Comparison of ENCODE assay signal across 11 cellular contexts in genomic region chr12:78002878-78003277, GRCh38.
DNase-seq lines count a peak whose midpoint lies in the region; ATAC-seq and TF ChIP-seq lines count a peak whose summit lies in the region.
"Had no signal": no experiment of that assay in that cellular context is flagged by ENCODE, and none has a peak within 500 bp of the region (broad histone marks: within the 10 kb centered on the region; RNA-seq: fewer than 3 reads in every experiment).

No MANE protein-coding gene starts in this region.

- DNase-seq in COLO829 (ENCODE audit: low spot score) (peak; percentile 8), HL-60 (ENCODE audit: low read depth in 1 of 2, low spot score in 1 of 2) (peak in 1 of 2 experiments; percentile 42), NCI-H774 (lab: John Stamatoyannopoulos, UW) (peak; percentile 15), dorsolateral prefrontal cortex (no peak), NCI-H2107 treated with DMSO at 0.1 percent for 48 hours (lab: John Stamatoyannopoulos, UW; ENCODE audit: unreplicated experiment) (no peak), psoas muscle (no peak)
- DNase-seq in activated CD4-positive, alpha-beta T cell treated with anti-CD3 and anti-CD28 coated beads for 4 hours = no peak
- DNase-seq in effector memory CD8-positive, alpha-beta T cell = no peak
- DNase-seq: erythroblast, NCI-H2029 treated with DMSO at 0.1 percent for 48 hours had no signal

- no peak overlapping the region for H3K4me3 Mint-ChIP-seq in effector memory CD8-positive, alpha-beta T cell

- no peaks in the 10 kb centered on the region for H3K36me3 ChIP-seq in psoas muscle (ENCODE audit: insufficient read depth in 1 of 2, low read depth in 1 of 2)
- H3K36me3 ChIP-seq: right atrium auricular region had no signal

- intact Hi-C loops in dorsolateral prefrontal cortex (cut with DNase I) = loop anchor here (2.0 to 10.0 kb wide), 3 partner anchors 82 to 119 kb away; no protein-coding TSS in a partner anchor
- intact Hi-C loops in psoas muscle (cut with DNase I) = no loop called here

- peaks cover 0 to 2% of the 10 kb centered on the region in 2 donors for H3K9me3 Mint-ChIP-seq in effector memory CD8-positive, alpha-beta T cell

- H3K27me3 Mint-ChIP-seq in effector memory CD8-positive, alpha-beta T cell = no peaks in the 10 kb centered on the region

- no peaks in the 10 kb centered on the region for H3K9me3 ChIP-seq in psoas muscle
- H3K9me3 ChIP-seq: right atrium auricular region had no signal

- no peaks in the 10 kb centered on the region for H3K27me3 ChIP-seq in HL-60 (ENCODE audit: insufficient read depth, poor library complexity, severe bottlenecking)
- no peaks in the 10 kb centered on the region for H3K27me3 ChIP-seq in dorsolateral prefrontal cortex
- H3K27me3 ChIP-seq in psoas muscle (ENCODE audit: insufficient read depth in 3 of 3, low read length in 2 of 3) = no peaks in the 10 kb centered on the region
- H3K27me3 ChIP-seq: right atrium auricular region had no signal

- TF ChIP-seq CTCF in HL-60 (IDR thresholded peaks at IDR 0.05; ENCODE audit: insufficient read depth, low read length) (peak; percentile 20), dorsolateral prefrontal cortex (IDR thresholded peaks at IDR 0.05 in 54 of 56, conservative IDR thresholded peaks at IDR 0.05 in 2 of 56; ENCODE audit: low read depth in 1 of 56, partially characterized antibody in 56 of 56) (peak in 32 of 56 donors; percentile 10 to 55 (median 38)), psoas muscle (IDR thresholded peaks at IDR 0.05) (no peak)

- H3K27ac Mint-ChIP-seq in effector memory CD8-positive, alpha-beta T cell = no peak overlapping the region

- no peaks in the 10 kb centered on the region for H3K4me1 ChIP-seq in psoas muscle
- H3K4me1 ChIP-seq: right atrium auricular region had no signal

- WGBS in psoas muscle, 3 donors = 57 to 69% (median 58%) methylated on average over 1 of the region's 1 CpG

- no peak for ATAC-seq in psoas muscle
- ATAC-seq in effector memory CD8-positive, alpha-beta T cell (replicated peaks) = no peak

- peak overlapping the region; percentile 68 for H3K27ac ChIP-seq in HL-60 (replicated peaks)
- no peak overlapping the region for H3K27ac ChIP-seq in dorsolateral prefrontal cortex
- H3K27ac ChIP-seq in psoas muscle = no peak overlapping the region
- H3K27ac ChIP-seq: right atrium auricular region had no signal

- H3K4me3 ChIP-seq in HL-60 (replicated peaks; ENCODE audit: insufficient read depth, low read length) = no peak overlapping the region
- H3K4me3 ChIP-seq in dorsolateral prefrontal cortex = no peak overlapping the region
- H3K4me3 ChIP-seq in psoas muscle = no peak overlapping the region
- H3K4me3 ChIP-seq: right atrium auricular region had no signal

- no peaks in the 10 kb centered on the region for H3K36me3 Mint-ChIP-seq in effector memory CD8-positive, alpha-beta T cell (ENCODE audit: insufficient read depth)

- H3K4me1 Mint-ChIP-seq in effector memory CD8-positive, alpha-beta T cell (ENCODE audit: low read depth in 2 of 2) = no peaks in the 10 kb centered on the region

Comparison
In these comparisons a context has a peak if more than half of its experiments do, and no peak if none do; other contexts are left out.
1. DNase-seq: peak in COLO829 (single experiment) and NCI-H774 (single experiment); none in dorsolateral prefrontal cortex (0 of 10), NCI-H2107 treated with DMSO at 0.1 percent for 48 hours (single experiment), psoas muscle (0 of 2), activated CD4-positive, alpha-beta T cell treated with anti-CD3 and anti-CD28 coated beads for 4 hours (0 of 2) and effector memory CD8-positive, alpha-beta T cell (0 of 3).
2. intact Hi-C loops: an anchor here in dorsolateral prefrontal cortex (2.0 to 10.0 kb wide); none called in psoas muscle.